Comparison of ENCODE assay signal across 22 cellular contexts in genomic region chr6:136923954-136924291, GRCh38. TPM values are rescaled to one million over a fixed set of nuclear protein-coding genes. Genes with fewer than 3 reads are reported as not detected.
DNase-seq lines count a peak whose midpoint lies in the region; ATAC-seq, FAIRE-seq and TF ChIP-seq lines count a peak whose summit lies in the region.
"Had no signal": no experiment of that assay in that cellular context is flagged by ENCODE, and none has a peak within 500 bp of the region (broad histone marks: within the 10 kb centered on the region; RNA-seq: fewer than 3 reads in every experiment).

No MANE protein-coding gene starts in this region.

- peak overlapping the region in 1 of 2 experiments; percentile 92; a peak in 1 of 4 replicates for H3K27ac ChIP-seq in SK-N-SH (ENCODE audit: low read depth in 2 of 2, low read length in 1 of 2)
- H3K27ac ChIP-seq: 22Rv1; BLaER1 treated with 17β-estradiol and CSF1 and Interleukin-3, amounts not matched to agents 10 nM and 100 nM; cardiac muscle cell; SJCRH30 had no signal

- TF ChIP-seq CTCF in SK-N-SH (IDR thresholded peaks at IDR 0.05) = no peak
- TF ChIP-seq CTCF in neural crest cell (conservative IDR thresholded peaks at IDR 0.05) = no peak

- no peak overlapping the region for H3K27ac Mint-ChIP-seq in dendritic cell treated with granulocyte-macrophage colony-stimulating factor and Interleukin-4, amounts not matched to agents 40 ng/mL and 50 ng/mL, for 4 days
- no peak overlapping the region for H3K27ac Mint-ChIP-seq in neural crest cell (ENCODE audit: unreplicated experiment)

- CTCF ChIA-PET in SK-N-SH (lab: Yijun Ruan, JAX) = interaction anchor here (1.0 kb wide), 1 partner anchor 9 kb away, joined by 3 read pairs; no protein-coding TSS in a partner anchor

- H3K9ac ChIP-seq in SK-N-SH = no peak overlapping the region
- H3K9ac ChIP-seq: BLaER1 treated with 17β-estradiol and CSF1 and Interleukin-3, amounts not matched to agents 10 nM and 100 nM had no signal

- ATAC-seq in SK-N-SH treated with all-trans-retinoic acid at 6 μM for 48 hours (no peak), HG02938 (IDR thresholded peaks at IDR 0.05; ENCODE audit: unreplicated experiment) (no peak)

- H3K36me3 ChIP-seq in SK-N-SH (replicated peaks in 1 of 2; ENCODE audit: control insufficient read depth in 1 of 2, insufficient read depth in 2 of 2, low read length in 1 of 2) = no peaks in the 10 kb centered on the region
- H3K36me3 ChIP-seq: BLaER1 treated with 17β-estradiol and CSF1 and Interleukin-3, amounts not matched to agents 10 nM and 100 nM; cardiac muscle cell; SJCRH30 had no signal

- peak; percentile 13 for FAIRE-seq in HTR-8/SVneo (lab: Jason Lieb, UNC)
- FAIRE-seq: GM19239, small intestine, TTC549 had no signal

- peaks cover 69% of the 10 kb centered on the region for H3K27me3 Mint-ChIP-seq in dendritic cell treated with granulocyte-macrophage colony-stimulating factor and Interleukin-4, amounts not matched to agents 40 ng/mL and 50 ng/mL, for 4 days
- H3K27me3 Mint-ChIP-seq in neural crest cell (ENCODE audit: low read depth) = peaks cover 54% of the 10 kb centered on the region

- H3F3A ChIP-seq in SK-N-SH (replicated peaks; ENCODE audit: insufficient read depth) = peaks cover 8% of the 10 kb centered on the region

- no peak for TF ChIP-seq RAD21 in SK-N-SH (IDR thresholded peaks at IDR 0.05; ENCODE audit: low read length)

- peak overlapping the region; percentile 55 for H3K4me3 Mint-ChIP-seq in dendritic cell treated with granulocyte-macrophage colony-stimulating factor and Interleukin-4, amounts not matched to agents 40 ng/mL and 50 ng/mL, for 4 days
- H3K4me3 Mint-ChIP-seq in neural crest cell = peak overlapping the region; percentile 78

- no peaks in the 10 kb centered on the region for H4K20me1 ChIP-seq in SK-N-SH (ENCODE audit: insufficient read depth)

- no peak for TF ChIP-seq EP300 in SK-N-SH (IDR thresholded peaks at IDR 0.05; ENCODE audit: borderline replicate concordance in 1 of 2, low read depth in 1 of 2, low read length in 1 of 2)

- peaks cover 35% of the 10 kb centered on the region for H3K4me1 Mint-ChIP-seq in dendritic cell treated with granulocyte-macrophage colony-stimulating factor and Interleukin-4, amounts not matched to agents 40 ng/mL and 50 ng/mL, for 4 days (ENCODE audit: low read depth)
- peaks cover 6% of the 10 kb centered on the region for H3K4me1 Mint-ChIP-seq in neural crest cell

- WGBS in SK-N-SH (ENCODE audit: low lambda C conversion rate) = 94% methylated on average over 18 of the region's 26 CpGs

- H2AFZ ChIP-seq in SK-N-SH (ENCODE audit: low read depth) = no peak overlapping the region

- H3K27me3 ChIP-seq in SK-N-SH (ENCODE audit: insufficient read depth) = peaks cover 12% of the 10 kb centered on the region; the same call in 1 of the 2 replicates
- H3K27me3 ChIP-seq: SJCRH30 had no signal

- H3K4me3 ChIP-seq in SK-N-SH (ENCODE audit: low read depth in 2 of 2, low read length in 1 of 2) = peak overlapping the region in 1 of 2 experiments; percentile 58; a peak in 1 of 4 replicates
- H3K4me3 ChIP-seq: BLaER1 treated with 17β-estradiol and CSF1 and Interleukin-3, amounts not matched to agents 10 nM and 100 nM; cardiac muscle cell; SJCRH30 had no signal

- no peaks in the 10 kb centered on the region for H3K36me3 Mint-ChIP-seq in dendritic cell treated with granulocyte-macrophage colony-stimulating factor and Interleukin-4, amounts not matched to agents 40 ng/mL and 50 ng/mL, for 4 days (ENCODE audit: low read depth)
- no peaks in the 10 kb centered on the region for H3K36me3 Mint-ChIP-seq in neural crest cell (ENCODE audit: low read depth)

- DNase-seq in SK-N-SH = peak; percentile 11
- no peak for DNase-seq in HTR-8/SVneo (ENCODE audit: insufficient read length, low spot score)
- DNase-seq in neural crest cell (ENCODE audit: low read depth, low spot score) = no peak
- no peak for DNase-seq in NCI-H1436 treated with DMSO at 0.1 percent for 48 hours (lab: John Stamatoyannopoulos, UW)
- no peak for DNase-seq in cerebellum (ENCODE audit: low spot score)
- DNase-seq: DMS79, hippocampal formation, MM.1S, NCI-H2029 treated with DMSO at 0.1 percent for 48 hours, NCI-H510A treated with DMSO at 0.1 percent for 48 hours, SJCRH30, small intestine had no signal

- H3K4me2 ChIP-seq in SK-N-SH = no peak overlapping the region
- H3K4me2 ChIP-seq: BLaER1 treated with 17β-estradiol and CSF1 and Interleukin-3, amounts not matched to agents 10 nM and 100 nM had no signal

- H3K79me2 ChIP-seq in SK-N-SH (ENCODE audit: insufficient read depth) = no peaks in the 10 kb centered on the region

- no peaks in the 10 kb centered on the region for H3K9me3 Mint-ChIP-seq in dendritic cell treated with granulocyte-macrophage colony-stimulating factor and Interleukin-4, amounts not matched to agents 40 ng/mL and 50 ng/mL, for 4 days
- peaks cover 2% of the 10 kb centered on the region for H3K9me3 Mint-ChIP-seq in neural crest cell

- POLR2A ChIA-PET in SK-N-SH (lab: Yijun Ruan, JAX) = interaction anchor here (5.0 to 8.7 kb wide), 3 partner anchors 46 to 59 kb away, joined by 56 to 92 read pairs (median 61); no protein-coding TSS in a partner anchor

- intact Hi-C loops in dendritic cell treated with granulocyte-macrophage colony-stimulating factor and Interleukin-4, amounts not matched to agents 40 ng/mL and 50 ng/mL, for 4 days (cut with micrococcal nuclease) = loop anchor here (10.0 kb wide), 1 partner anchor 279 kb away; no protein-coding TSS in a partner anchor

- no peaks in the 10 kb centered on the region for H3K9me3 ChIP-seq in SK-N-SH
- H3K9me3 ChIP-seq: SJCRH30 had no signal

- H3K4me1 ChIP-seq in SK-N-SH (ENCODE audit: control insufficient read depth in 1 of 2, insufficient read depth in 2 of 2, low read depth in 1 of 2, low read length in 1 of 2) = peaks cover 0 to 32% of the 10 kb centered on the region in 2 experiments; a peak in 1 of 4 replicates
- H3K4me1 ChIP-seq: SJCRH30 had no signal

- H3K9me2 ChIP-seq in SK-N-SH = no peaks in the 10 kb centered on the region

TF ChIP-seq in SK-N-SH, 30 proteins besides CTCF, POLR2A, EP300 and RAD21:
- TF ChIP-seq PBX3 (IDR thresholded peaks at IDR 0.05) = no peak
- TF ChIP-seq NRF1 (IDR thresholded peaks at IDR 0.05; ENCODE audit: low read depth, low read length) = no peak
- 0 out of 2 replicates have a peak, but pooled peaks have one; percentile 12 for TF ChIP-seq GATA2 (CRISPR knock-in tag; IDR thresholded peaks at IDR 0.05)
- no peak for TF ChIP-seq MEF2A (IDR thresholded peaks at IDR 0.05; ENCODE audit: borderline replicate concordance, low read depth)
- TF ChIP-seq SIN3A (IDR thresholded peaks at IDR 0.05; ENCODE audit: borderline replicate concordance, low read depth, low read length) = no peak
- no peak for TF ChIP-seq JUND (IDR thresholded peaks at IDR 0.05)
- TF ChIP-seq MXI1 (IDR thresholded peaks at IDR 0.05; ENCODE audit: low read depth, low read length) = no peak

TF ChIP-seq in SK-N-SH treated with all-trans-retinoic acid at 6 μM for 48 hours, 23 proteins besides CTCF, POLR2A, EP300 and RAD21:
- TF ChIP-seq TCF4 (CRISPR knock-in tag; IDR thresholded peaks at IDR 0.05; ENCODE audit: borderline replicate concordance) (no peak), CREB5 (CRISPR knock-in tag; IDR thresholded peaks at IDR 0.05; ENCODE audit: low read depth) (no peak), ZNF8 (CRISPR knock-in tag; IDR thresholded peaks at IDR 0.05) (no peak), BACH2 (CRISPR knock-in tag; IDR thresholded peaks at IDR 0.05; ENCODE audit: borderline replicate concordance) (no peak), PPARA (CRISPR knock-in tag; IDR thresholded peaks at IDR 0.05; ENCODE audit: borderline replicate concordance) (no peak), ARNTL (CRISPR knock-in tag; IDR thresholded peaks at IDR 0.05; ENCODE audit: borderline replicate concordance, low read depth) (no peak)

RNA-seq across cellular contexts. Expression of gene SLC35D3, which starts 1.8 kb away (rescaled TPM):
- polyA plus RNA-seq in SK-N-SH (2012; rRNA removed) = 0.05 and 0.16 TPM in 2 replicates
- polyA plus RNA-seq in SK-N-SH (2012; cell fraction: cytosol; rRNA removed) = 0.19 and 0.34 TPM in 2 replicates
- 0.09 and 0.11 TPM in 2 replicates for polyA plus RNA-seq in SK-N-SH (2012; cell fraction: nucleus; rRNA removed)
- total RNA-seq in neural crest cell (not detected in 2 replicates), cerebellum (0.36 TPM)
- total RNA-seq: activated CD8-positive, alpha-beta memory T cell treated with anti-CD3 and anti-CD28 coated beads for 36 hours; ureter had no signal
